In the genomic region with DNA sequence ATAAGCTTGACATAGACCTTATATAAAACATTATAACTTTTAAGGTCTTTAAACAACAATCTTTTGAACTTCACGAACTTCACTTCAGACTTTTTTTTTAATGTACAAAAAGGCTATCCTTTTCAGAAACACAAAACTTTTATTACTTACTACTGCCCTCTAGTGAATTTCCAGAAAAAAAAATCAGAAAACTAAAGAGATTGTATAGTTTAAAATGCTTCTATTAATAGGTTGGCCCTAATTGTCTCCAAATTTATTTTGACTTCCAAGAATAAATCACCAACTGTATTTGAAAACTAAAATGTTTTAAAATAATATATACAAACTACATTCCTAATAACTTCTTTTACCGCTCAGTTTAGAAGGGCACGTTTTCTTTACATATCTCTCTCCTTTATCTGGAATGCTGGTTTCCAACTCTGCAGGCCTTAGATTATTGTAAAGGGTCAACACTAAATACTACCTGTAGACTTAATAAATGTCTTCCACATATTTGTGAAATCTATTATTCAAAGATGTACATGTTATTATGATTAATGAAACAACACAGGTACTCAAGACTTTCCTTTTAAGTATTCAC, we compare ENCODE assay signal across 7 cellular contexts.
DNase-seq lines count a peak whose midpoint lies in the region; ATAC-seq and TF ChIP-seq lines count a peak whose summit lies in the region.

No MANE protein-coding gene starts in this region.

- H3K27me3 ChIP-seq in adipocyte (replicated peaks; ENCODE audit: control insufficient read depth, insufficient read depth, low read length) = no peaks in the 10 kb centered on the region
- H3K27me3 ChIP-seq in neural cell (ENCODE audit: insufficient read depth, low read depth, low read length) = no peaks in the 10 kb centered on the region

- H3K4me3 ChIP-seq in adipocyte (ENCODE audit: low read length) (no peak overlapping the region), neural cell (ENCODE audit: low read length) (no peak overlapping the region)

- H3K27ac ChIP-seq in neural cell (ENCODE audit: low read length) = no peak overlapping the region

- H3K4me1 ChIP-seq in adipocyte (ENCODE audit: control insufficient read depth, insufficient read depth, low read length) = peaks cover 14% of the 10 kb centered on the region

- H3K9me3 ChIP-seq in adipocyte (ENCODE audit: control insufficient read depth, low read length) = peaks cover 6% of the 10 kb centered on the region
- H3K9me3 ChIP-seq in neural cell (ENCODE audit: low read length) = no peaks in the 10 kb centered on the region

- no peaks in the 10 kb centered on the region for H3K79me2 ChIP-seq in neural cell (replicated peaks; ENCODE audit: insufficient read depth, low read length)

- no peak for ATAC-seq in GM21786 (IDR thresholded peaks at IDR 0.05; ENCODE audit: unreplicated experiment)

- H3K9me2 ChIP-seq in neural cell (ENCODE audit: insufficient read depth, low read length) = no peaks in the 10 kb centered on the region

- H4K20me1 ChIP-seq in neural cell (ENCODE audit: insufficient read depth) = no peaks in the 10 kb centered on the region

- DNase-seq in DMS53 (lab: John Stamatoyannopoulos, UW) = peak; percentile 41
- peak; percentile 42 to 64 for DNase-seq in Kasumi-1 (lab: John Stamatoyannopoulos, UW)
- DNase-seq in adipocyte (ENCODE audit: low read depth) = peak; percentile 56
- DNase-seq in NK-92 treated with Interleukin-12 subunit alpha and Interleukin-12 subunit beta, amount 100 ng/mL, for 24 hours (lab: John Stamatoyannopoulos, UW) = no peak
- DNase-seq in NCI-H345 (lab: John Stamatoyannopoulos, UW) = no peak

- TF ChIP-seq CTCF in neural cell (IDR thresholded peaks at IDR 0.05; ENCODE audit: poor library complexity, severe bottlenecking) = peak; percentile 65

- no peak overlapping the region for H2AFZ ChIP-seq in neural cell (ENCODE audit: low read depth, low read length)

- no peak for TF ChIP-seq EP300 in neural cell (conservative IDR thresholded peaks at IDR 0.05; ENCODE audit: poor library complexity, severe bottlenecking)

- no peaks in the 10 kb centered on the region for H3F3A ChIP-seq in neural cell (ENCODE audit: insufficient read depth, low read length, poor library complexity, severe bottlenecking)

- H3K36me3 ChIP-seq in adipocyte (ENCODE audit: control insufficient read depth, insufficient read depth, low read length, severe bottlenecking) = no peaks in the 10 kb centered on the region
- H3K36me3 ChIP-seq in neural cell (ENCODE audit: insufficient read depth, low read length) = no peaks in the 10 kb centered on the region

- no peak overlapping the region for H3K4me2 ChIP-seq in neural cell (ENCODE audit: low read length)

- no peak overlapping the region for H3K9ac ChIP-seq in adipocyte (ENCODE audit: low read length)
- no peak overlapping the region for H3K9ac ChIP-seq in neural cell (ENCODE audit: low read length)

- TF ChIP-seq RAD21 in neural cell (conservative IDR thresholded peaks at IDR 0.05) = peak; percentile 69

TF ChIP-seq in neural cell, 6 proteins besides CTCF, POLR2A, EP300 and RAD21:
- TF ChIP-seq MXI1 (conservative IDR thresholded peaks at IDR 0.05; ENCODE audit: poor library complexity, severe bottlenecking) = no peak
- peak; percentile 70 for TF ChIP-seq SMC3 (conservative IDR thresholded peaks at IDR 0.05; ENCODE audit: poor library complexity)

Comparison
In these comparisons a context has a peak if more than half of its experiments do, and no peak if none do; other contexts are left out.
1. DNase-seq: peak in DMS53 (single experiment), Kasumi-1 (2 of 2) and adipocyte (single experiment); none in NK-92 treated with Interleukin-12 subunit alpha and Interleukin-12 subunit beta, amount 100 ng/mL, for 24 hours (single experiment) and NCI-H345 (single experiment).